1 cellular context compared by ENCODE assay signal in the genomic region with DNA sequence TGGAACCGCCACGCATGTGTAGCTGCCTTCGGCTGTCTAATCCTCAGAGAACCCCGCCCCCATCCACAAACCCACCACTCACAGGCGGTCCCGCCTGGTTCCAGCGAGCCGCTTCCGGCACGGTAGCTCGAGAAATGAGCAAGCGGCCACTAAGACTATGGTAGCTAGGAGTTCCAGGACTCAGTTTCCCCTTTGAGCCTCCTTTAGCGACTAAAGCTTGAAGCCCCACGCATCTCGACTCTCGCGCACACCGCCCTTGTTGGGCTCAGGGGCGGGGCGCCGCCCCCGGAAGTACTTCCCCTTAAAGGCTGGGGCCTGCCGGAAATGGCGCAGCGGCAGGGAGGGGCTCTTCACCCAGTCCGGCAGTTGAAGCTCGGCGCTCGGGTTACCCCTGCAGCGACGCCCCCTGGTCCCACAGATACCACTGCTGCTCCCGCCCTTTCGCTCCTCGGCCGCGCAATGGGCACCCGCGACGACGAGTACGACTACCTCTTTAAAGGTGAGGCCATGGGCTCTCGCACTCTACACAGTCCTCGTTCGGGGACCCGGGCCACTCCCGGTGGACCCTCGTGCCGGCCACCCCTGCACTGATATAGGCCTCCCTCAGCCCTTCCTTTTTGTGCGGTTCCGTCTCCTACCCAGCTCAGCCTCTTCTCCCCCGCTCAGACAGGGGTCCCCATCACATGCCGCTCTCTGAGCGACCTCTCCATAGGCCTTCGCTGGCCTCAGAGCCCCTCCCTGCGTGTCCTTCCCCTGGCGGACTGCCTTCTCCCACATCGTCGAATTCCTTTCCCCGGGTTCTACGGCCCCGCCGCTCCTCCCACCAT.
TF ChIP-seq lines count a peak whose summit lies in the region.

A gene (plus strand): TSS at position 365 of the 827 bp plus-strand sequence. CDS start 95 bp downstream, at position 460.

TF ChIP-seq in HepG2, 621 proteins besides CTCF, POLR2A, EP300 and RAD21 (continued from another document and continues in another):
- TF ChIP-seq, protein P1, sequence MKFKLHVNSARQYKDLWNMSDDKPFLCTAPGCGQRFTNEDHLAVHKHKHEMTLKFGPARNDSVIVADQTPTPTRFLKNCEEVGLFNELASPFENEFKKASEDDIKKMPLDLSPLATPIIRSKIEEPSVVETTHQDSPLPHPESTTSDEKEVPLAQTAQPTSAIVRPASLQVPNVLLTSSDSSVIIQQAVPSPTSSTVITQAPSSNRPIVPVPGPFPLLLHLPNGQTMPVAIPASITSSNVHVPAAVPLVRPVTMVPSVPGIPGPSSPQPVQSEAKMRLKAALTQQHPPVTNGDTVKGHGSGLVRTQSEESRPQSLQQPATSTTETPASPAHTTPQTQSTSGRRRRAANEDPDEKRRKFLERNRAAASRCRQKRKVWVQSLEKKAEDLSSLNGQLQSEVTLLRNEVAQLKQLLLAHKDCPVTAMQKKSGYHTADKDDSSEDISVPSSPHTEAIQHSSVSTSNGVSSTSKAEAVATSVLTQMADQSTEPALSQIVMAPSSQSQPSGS (CRISPR knock-in tag; IDR thresholded peaks at IDR 0.05) = peak; percentile 64; the same call in 1 of the 2 replicates
- peak; percentile 83 for TF ChIP-seq EEA1 (CRISPR knock-in tag; IDR thresholded peaks at IDR 0.05; ENCODE audit: borderline replicate concordance)
- TF ChIP-seq CEBPG (CRISPR knock-in tag; IDR thresholded peaks at IDR 0.05) = no peak
- peak; percentile 51; the same call in 1 of the 2 replicates for TF ChIP-seq ZNF205 (CRISPR knock-in tag; IDR thresholded peaks at IDR 0.05)
- TF ChIP-seq, protein P2, sequence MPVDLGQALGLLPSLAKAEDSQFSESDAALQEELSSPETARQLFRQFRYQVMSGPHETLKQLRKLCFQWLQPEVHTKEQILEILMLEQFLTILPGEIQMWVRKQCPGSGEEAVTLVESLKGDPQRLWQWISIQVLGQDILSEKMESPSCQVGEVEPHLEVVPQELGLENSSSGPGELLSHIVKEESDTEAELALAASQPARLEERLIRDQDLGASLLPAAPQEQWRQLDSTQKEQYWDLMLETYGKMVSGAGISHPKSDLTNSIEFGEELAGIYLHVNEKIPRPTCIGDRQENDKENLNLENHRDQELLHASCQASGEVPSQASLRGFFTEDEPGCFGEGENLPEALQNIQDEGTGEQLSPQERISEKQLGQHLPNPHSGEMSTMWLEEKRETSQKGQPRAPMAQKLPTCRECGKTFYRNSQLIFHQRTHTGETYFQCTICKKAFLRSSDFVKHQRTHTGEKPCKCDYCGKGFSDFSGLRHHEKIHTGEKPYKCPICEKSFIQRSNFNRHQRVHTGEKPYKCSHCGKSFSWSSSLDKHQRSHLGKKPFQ (CRISPR knock-in tag; IDR thresholded peaks at IDR 0.05; ENCODE audit: insufficient replicate concordance) = no peak
- TF ChIP-seq ZNF460 (CRISPR knock-in tag; IDR thresholded peaks at IDR 0.05; ENCODE audit: borderline replicate concordance) = no peak
- peak; percentile 76 for TF ChIP-seq ZFP1 (CRISPR knock-in tag; IDR thresholded peaks at IDR 0.05)
- TF ChIP-seq, protein P3, sequence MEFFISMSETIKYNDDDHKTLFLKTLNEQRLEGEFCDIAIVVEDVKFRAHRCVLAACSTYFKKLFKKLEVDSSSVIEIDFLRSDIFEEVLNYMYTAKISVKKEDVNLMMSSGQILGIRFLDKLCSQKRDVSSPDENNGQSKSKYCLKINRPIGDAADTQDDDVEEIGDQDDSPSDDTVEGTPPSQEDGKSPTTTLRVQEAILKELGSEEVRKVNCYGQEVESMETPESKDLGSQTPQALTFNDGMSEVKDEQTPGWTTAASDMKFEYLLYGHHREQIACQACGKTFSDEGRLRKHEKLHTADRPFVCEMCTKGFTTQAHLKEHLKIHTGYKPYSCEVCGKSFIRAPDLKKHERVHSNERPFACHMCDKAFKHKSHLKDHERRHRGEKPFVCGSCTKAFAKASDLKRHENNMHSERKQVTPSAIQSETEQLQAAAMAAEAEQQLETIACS (CRISPR knock-in tag; IDR thresholded peaks at IDR 0.05) = no peak
- TF ChIP-seq, protein P4, sequence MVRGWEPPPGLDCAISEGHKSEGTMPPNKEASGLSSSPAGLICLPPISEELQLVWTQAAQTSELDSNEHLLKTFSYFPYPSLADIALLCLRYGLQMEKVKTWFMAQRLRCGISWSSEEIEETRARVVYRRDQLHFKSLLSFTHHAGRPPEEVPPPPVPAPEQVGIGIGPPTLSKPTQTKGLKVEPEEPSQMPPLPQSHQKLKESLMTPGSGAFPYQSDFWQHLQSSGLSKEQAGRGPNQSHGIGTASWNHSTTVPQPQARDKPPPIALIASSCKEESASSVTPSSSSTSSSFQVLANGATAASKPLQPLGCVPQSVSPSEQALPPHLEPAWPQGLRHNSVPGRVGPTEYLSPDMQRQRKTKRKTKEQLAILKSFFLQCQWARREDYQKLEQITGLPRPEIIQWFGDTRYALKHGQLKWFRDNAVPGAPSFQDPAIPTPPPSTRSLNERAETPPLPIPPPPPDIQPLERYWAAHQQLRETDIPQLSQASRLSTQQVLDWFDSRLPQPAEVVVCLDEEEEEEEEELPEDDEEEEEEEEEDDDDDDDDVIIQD (CRISPR knock-in tag; IDR thresholded peaks at IDR 0.05; ENCODE audit: low read depth) = peak; percentile 77
- TF ChIP-seq, protein P5, sequence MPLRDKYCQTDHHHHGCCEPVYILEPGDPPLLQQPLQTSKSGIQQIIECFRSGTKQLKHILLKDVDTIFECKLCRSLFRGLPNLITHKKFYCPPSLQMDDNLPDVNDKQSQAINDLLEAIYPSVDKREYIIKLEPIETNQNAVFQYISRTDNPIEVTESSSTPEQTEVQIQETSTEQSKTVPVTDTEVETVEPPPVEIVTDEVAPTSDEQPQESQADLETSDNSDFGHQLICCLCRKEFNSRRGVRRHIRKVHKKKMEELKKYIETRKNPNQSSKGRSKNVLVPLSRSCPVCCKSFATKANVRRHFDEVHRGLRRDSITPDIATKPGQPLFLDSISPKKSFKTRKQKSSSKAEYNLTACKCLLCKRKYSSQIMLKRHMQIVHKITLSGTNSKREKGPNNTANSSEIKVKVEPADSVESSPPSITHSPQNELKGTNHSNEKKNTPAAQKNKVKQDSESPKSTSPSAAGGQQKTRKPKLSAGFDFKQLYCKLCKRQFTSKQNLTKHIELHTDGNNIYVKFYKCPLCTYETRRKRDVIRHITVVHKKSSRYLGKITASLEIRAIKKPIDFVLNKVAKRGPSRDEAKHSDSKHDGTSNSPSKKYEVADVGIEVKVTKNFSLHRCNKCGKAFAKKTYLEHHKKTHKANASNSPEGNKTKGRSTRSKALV (CRISPR knock-in tag; IDR thresholded peaks at IDR 0.05) = peak; percentile 34; the same call in 1 of the 2 replicates
- TF ChIP-seq ZNF333 (CRISPR knock-in tag; IDR thresholded peaks at IDR 0.05; ENCODE audit: borderline replicate concordance) = no peak
- peak; percentile 26 for TF ChIP-seq XRCC5 (optimal IDR thresholded peaks at IDR 0.05; ENCODE audit: low read length)
- TF ChIP-seq ZC3H13 (CRISPR knock-in tag; IDR thresholded peaks at IDR 0.05) = 0 out of 2 replicates have a peak, but pooled peaks have one; percentile 24
- peak; percentile 85 for TF ChIP-seq PHF20 (CRISPR knock-in tag; IDR thresholded peaks at IDR 0.05)
- no peak for TF ChIP-seq IKZF1 (IDR thresholded peaks at IDR 0.05)
- peak; percentile 73 for TF ChIP-seq ZBTB38 (CRISPR knock-in tag; IDR thresholded peaks at IDR 0.05)
- TF ChIP-seq, protein P6, sequence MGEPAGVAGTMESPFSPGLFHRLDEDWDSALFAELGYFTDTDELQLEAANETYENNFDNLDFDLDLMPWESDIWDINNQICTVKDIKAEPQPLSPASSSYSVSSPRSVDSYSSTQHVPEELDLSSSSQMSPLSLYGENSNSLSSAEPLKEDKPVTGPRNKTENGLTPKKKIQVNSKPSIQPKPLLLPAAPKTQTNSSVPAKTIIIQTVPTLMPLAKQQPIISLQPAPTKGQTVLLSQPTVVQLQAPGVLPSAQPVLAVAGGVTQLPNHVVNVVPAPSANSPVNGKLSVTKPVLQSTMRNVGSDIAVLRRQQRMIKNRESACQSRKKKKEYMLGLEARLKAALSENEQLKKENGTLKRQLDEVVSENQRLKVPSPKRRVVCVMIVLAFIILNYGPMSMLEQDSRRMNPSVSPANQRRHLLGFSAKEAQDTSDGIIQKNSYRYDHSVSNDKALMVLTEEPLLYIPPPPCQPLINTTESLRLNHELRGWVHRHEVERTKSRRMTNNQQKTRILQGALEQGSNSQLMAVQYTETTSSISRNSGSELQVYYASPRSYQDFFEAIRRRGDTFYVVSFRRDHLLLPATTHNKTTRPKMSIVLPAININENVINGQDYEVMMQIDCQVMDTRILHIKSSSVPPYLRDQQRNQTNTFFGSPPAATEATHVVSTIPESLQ (CRISPR knock-in tag; conservative IDR thresholded peaks at IDR 0.05) = peak; percentile 60
- peak; percentile 57; the same call in 1 of the 2 replicates for TF ChIP-seq RFXAP (CRISPR knock-in tag; IDR thresholded peaks at IDR 0.05; ENCODE audit: borderline replicate concordance)
- TF ChIP-seq, protein P7, sequence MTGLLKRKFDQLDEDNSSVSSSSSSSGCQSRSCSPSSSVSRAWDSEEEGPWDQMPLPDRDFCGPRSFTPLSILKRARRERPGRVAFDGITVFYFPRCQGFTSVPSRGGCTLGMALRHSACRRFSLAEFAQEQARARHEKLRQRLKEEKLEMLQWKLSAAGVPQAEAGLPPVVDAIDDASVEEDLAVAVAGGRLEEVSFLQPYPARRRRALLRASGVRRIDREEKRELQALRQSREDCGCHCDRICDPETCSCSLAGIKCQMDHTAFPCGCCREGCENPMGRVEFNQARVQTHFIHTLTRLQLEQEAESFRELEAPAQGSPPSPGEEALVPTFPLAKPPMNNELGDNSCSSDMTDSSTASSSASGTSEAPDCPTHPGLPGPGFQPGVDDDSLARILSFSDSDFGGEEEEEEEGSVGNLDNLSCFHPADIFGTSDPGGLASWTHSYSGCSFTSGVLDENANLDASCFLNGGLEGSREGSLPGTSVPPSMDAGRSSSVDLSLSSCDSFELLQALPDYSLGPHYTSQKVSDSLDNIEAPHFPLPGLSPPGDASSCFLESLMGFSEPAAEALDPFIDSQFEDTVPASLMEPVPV (CRISPR knock-in tag; IDR thresholded peaks at IDR 0.05) = peak; percentile 86
- TF ChIP-seq MAFK (conservative IDR thresholded peaks at IDR 0.05 in 1 of 2, IDR thresholded peaks at IDR 0.05 in 1 of 2; ENCODE audit: low read length in 2 of 2) = no peak
- TF ChIP-seq ZFP37 (CRISPR knock-in tag; IDR thresholded peaks at IDR 0.05; ENCODE audit: borderline replicate concordance) = 0 out of 2 replicates have a peak, but pooled peaks have one; percentile 28
- peak; percentile 42; the same call in 1 of the 2 replicates for TF ChIP-seq AKAP8 (CRISPR knock-in tag; IDR thresholded peaks at IDR 0.05)
- no peak; the same call in 1 of the 2 replicates for TF ChIP-seq CHD4 (IDR thresholded peaks at IDR 0.05; ENCODE audit: borderline replicate concordance, low read length)
- peak; percentile 75 for TF ChIP-seq TEAD3 (CRISPR knock-in tag; optimal IDR thresholded peaks at IDR 0.05; ENCODE audit: borderline replicate concordance)
- TF ChIP-seq MED1 (CRISPR knock-in tag; IDR thresholded peaks at IDR 0.05) = peak; percentile 52
- TF ChIP-seq ZNF383 (CRISPR knock-in tag; IDR thresholded peaks at IDR 0.05; ENCODE audit: borderline replicate concordance) = no peak
- TF ChIP-seq, protein P8, sequence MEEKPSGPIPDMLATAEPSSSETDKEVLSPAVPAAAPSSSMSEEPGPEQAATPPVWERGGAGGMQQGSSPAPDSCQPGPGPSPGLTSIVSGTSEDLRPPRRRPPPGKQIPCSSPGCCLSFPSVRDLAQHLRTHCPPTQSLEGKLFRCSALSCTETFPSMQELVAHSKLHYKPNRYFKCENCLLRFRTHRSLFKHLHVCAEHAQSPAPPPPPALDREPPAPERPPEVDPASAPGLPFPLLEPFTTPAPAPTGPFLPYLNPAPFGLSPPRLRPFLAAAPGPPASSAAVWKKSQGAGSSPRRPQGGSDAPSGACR (CRISPR knock-in tag; IDR thresholded peaks at IDR 0.05) = no peak
- peak; percentile 47; the same call in 1 of the 2 replicates for TF ChIP-seq FOSL2 (CRISPR knock-in tag; IDR thresholded peaks at IDR 0.05)
- 0 out of 2 replicates have a peak, but pooled peaks have one; percentile 42 for TF ChIP-seq ZNF329 (CRISPR knock-in tag; IDR thresholded peaks at IDR 0.05; ENCODE audit: low read depth)
- TF ChIP-seq, protein P9, sequence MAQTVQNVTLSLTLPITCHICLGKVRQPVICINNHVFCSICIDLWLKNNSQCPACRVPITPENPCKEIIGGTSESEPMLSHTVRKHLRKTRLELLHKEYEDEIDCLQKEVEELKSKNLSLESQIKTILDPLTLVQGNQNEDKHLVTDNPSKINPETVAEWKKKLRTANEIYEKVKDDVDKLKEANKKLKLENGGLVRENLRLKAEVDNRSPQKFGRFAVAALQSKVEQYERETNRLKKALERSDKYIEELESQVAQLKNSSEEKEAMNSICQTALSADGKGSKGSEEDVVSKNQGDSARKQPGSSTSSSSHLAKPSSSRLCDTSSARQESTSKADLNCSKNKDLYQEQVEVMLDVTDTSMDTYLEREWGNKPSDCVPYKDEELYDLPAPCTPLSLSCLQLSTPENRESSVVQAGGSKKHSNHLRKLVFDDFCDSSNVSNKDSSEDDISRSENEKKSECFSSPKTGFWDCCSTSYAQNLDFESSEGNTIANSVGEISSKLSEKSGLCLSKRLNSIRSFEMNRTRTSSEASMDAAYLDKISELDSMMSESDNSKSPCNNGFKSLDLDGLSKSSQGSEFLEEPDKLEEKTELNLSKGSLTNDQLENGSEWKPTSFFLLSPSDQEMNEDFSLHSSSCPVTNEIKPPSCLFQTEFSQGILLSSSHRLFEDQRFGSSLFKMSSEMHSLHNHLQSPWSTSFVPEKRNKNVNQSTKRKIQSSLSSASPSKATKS (CRISPR knock-in tag; IDR thresholded peaks at IDR 0.05) = no peak
- TF ChIP-seq SSRP1 (CRISPR knock-in tag; IDR thresholded peaks at IDR 0.05) = no peak
- TF ChIP-seq HIVEP1 (CRISPR knock-in tag; IDR thresholded peaks at IDR 0.05) = peak; percentile 92
- TF ChIP-seq ZNF282 (IDR thresholded peaks at IDR 0.05; ENCODE audit: partially characterized antibody) = no peak
- peak; percentile 11; the same call in 1 of the 2 replicates for TF ChIP-seq ZBTB42 (CRISPR knock-in tag; IDR thresholded peaks at IDR 0.05)
- TF ChIP-seq HMG20B (CRISPR knock-in tag; conservative IDR thresholded peaks at IDR 0.05) = no peak
- peak; percentile 71 for TF ChIP-seq CENPT (CRISPR knock-in tag; IDR thresholded peaks at IDR 0.05; ENCODE audit: low read depth)
- TF ChIP-seq NCOA5 (CRISPR knock-in tag; IDR thresholded peaks at IDR 0.05) = no peak
- TF ChIP-seq FOXP1 (IDR thresholded peaks at IDR 0.05) = no peak
- 0 out of 2 replicates have a peak, but pooled peaks have one; percentile 11 for TF ChIP-seq FOXP1 (CRISPR knock-in tag; IDR thresholded peaks at IDR 0.05)
- TF ChIP-seq ZNF550 (CRISPR knock-in tag; IDR thresholded peaks at IDR 0.05; ENCODE audit: borderline replicate concordance) = 0 out of 2 replicates have a peak, but pooled peaks have one; percentile 41
- TF ChIP-seq ATF7 (IDR thresholded peaks at IDR 0.05) = no peak
- no peak for TF ChIP-seq ATF7 (CRISPR knock-in tag; IDR thresholded peaks at IDR 0.05)
- TF ChIP-seq, protein P10, sequence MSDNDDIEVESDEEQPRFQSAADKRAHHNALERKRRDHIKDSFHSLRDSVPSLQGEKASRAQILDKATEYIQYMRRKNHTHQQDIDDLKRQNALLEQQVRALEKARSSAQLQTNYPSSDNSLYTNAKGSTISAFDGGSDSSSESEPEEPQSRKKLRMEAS (IDR thresholded peaks at IDR 0.05) = peak; percentile 72
- TF ChIP-seq SP4 (CRISPR knock-in tag; IDR thresholded peaks at IDR 0.05) = peak; percentile 93
- TF ChIP-seq ZNF101 (CRISPR knock-in tag; IDR thresholded peaks at IDR 0.05; ENCODE audit: borderline replicate concordance, low read depth) = no peak
- TF ChIP-seq ZNF572 (CRISPR knock-in tag; IDR thresholded peaks at IDR 0.05) = no peak
- TF ChIP-seq ZNF225 (CRISPR knock-in tag; IDR thresholded peaks at IDR 0.05) = 0 out of 2 replicates have a peak, but pooled peaks have one; percentile 76
